In the genomic region with DNA sequence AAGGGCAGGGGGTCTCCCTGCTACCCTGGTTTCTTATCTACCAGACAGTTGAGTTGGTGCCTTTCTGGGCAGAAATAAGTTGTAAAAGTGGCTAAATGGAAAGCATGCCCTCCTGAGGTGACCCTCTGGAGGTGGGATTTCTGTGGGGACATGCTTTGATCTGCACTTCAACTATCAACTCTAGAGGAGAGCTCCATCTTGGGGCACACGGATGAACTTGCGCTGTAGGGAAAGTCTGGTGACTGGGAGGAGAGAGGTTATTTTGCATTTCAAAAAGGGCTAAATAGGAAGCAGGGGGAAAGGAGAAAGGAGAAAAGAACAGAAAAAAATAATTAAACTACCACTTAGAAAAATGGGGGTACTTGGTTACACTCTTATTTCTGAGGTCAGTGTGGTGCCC, we compare ENCODE assay signal across 1 cellular context.
TF ChIP-seq lines count a peak whose summit lies in the region.

No MANE protein-coding gene starts in this region.

TF ChIP-seq in H1, 55 proteins besides CTCF, POLR2A, EP300 and RAD21 (continued from another document):
- TF ChIP-seq CBX8 (IDR thresholded peaks at IDR 0.05; ENCODE audit: borderline replicate concordance, low read depth, low read length) (no peak), JUND (IDR thresholded peaks at IDR 0.05; ENCODE audit: low read length) (no peak), SP1 (IDR thresholded peaks at IDR 0.05; ENCODE audit: low read depth, low read length) (no peak), RXRA (IDR thresholded peaks at IDR 0.05; ENCODE audit: insufficient read depth, low read depth, low read length) (no peak), CHD1 (IDR thresholded peaks at IDR 0.05; ENCODE audit: low read depth, low read length) (no peak), FOSL1 (IDR thresholded peaks at IDR 0.05; ENCODE audit: insufficient read depth, low read depth, low read length) (no peak), HDAC6 (IDR thresholded peaks at IDR 0.05; ENCODE audit: low read depth, low read length) (no peak), HDAC2 (IDR thresholded peaks at IDR 0.05; ENCODE audit: borderline replicate concordance in 1 of 2, low read depth in 2 of 2, low read length in 2 of 2) (no peak), CEBPB (IDR thresholded peaks at IDR 0.05; ENCODE audit: low read depth, low read length) (no peak), SRF (IDR thresholded peaks at IDR 0.05; ENCODE audit: low read depth, low read length) (no peak), SIN3A (conservative IDR thresholded peaks at IDR 0.05 in 1 of 2, IDR thresholded peaks at IDR 0.05 in 1 of 2; ENCODE audit: low read depth in 1 of 2, low read length in 2 of 2) (no peak), NANOG (IDR thresholded peaks at IDR 0.05; ENCODE audit: insufficient read depth, low read depth, low read length, poor library complexity, severe bottlenecking) (no peak), TEAD4 (IDR thresholded peaks at IDR 0.05; ENCODE audit: low read depth, low read length) (no peak), RNF2 (IDR thresholded peaks at IDR 0.05; ENCODE audit: borderline replicate concordance, low read depth, low read length, missing control alignments, poor library complexity, severe bottlenecking) (no peak)
- TF ChIP-seq, protein P1, sequence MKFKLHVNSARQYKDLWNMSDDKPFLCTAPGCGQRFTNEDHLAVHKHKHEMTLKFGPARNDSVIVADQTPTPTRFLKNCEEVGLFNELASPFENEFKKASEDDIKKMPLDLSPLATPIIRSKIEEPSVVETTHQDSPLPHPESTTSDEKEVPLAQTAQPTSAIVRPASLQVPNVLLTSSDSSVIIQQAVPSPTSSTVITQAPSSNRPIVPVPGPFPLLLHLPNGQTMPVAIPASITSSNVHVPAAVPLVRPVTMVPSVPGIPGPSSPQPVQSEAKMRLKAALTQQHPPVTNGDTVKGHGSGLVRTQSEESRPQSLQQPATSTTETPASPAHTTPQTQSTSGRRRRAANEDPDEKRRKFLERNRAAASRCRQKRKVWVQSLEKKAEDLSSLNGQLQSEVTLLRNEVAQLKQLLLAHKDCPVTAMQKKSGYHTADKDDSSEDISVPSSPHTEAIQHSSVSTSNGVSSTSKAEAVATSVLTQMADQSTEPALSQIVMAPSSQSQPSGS (IDR thresholded peaks at IDR 0.05; ENCODE audit: low read length), result no peak
- TF ChIP-seq, protein P2, sequence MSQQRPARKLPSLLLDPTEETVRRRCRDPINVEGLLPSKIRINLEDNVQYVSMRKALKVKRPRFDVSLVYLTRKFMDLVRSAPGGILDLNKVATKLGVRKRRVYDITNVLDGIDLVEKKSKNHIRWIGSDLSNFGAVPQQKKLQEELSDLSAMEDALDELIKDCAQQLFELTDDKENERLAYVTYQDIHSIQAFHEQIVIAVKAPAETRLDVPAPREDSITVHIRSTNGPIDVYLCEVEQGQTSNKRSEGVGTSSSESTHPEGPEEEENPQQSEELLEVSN (IDR thresholded peaks at IDR 0.05), result no peak
- TF ChIP-seq, protein P3, sequence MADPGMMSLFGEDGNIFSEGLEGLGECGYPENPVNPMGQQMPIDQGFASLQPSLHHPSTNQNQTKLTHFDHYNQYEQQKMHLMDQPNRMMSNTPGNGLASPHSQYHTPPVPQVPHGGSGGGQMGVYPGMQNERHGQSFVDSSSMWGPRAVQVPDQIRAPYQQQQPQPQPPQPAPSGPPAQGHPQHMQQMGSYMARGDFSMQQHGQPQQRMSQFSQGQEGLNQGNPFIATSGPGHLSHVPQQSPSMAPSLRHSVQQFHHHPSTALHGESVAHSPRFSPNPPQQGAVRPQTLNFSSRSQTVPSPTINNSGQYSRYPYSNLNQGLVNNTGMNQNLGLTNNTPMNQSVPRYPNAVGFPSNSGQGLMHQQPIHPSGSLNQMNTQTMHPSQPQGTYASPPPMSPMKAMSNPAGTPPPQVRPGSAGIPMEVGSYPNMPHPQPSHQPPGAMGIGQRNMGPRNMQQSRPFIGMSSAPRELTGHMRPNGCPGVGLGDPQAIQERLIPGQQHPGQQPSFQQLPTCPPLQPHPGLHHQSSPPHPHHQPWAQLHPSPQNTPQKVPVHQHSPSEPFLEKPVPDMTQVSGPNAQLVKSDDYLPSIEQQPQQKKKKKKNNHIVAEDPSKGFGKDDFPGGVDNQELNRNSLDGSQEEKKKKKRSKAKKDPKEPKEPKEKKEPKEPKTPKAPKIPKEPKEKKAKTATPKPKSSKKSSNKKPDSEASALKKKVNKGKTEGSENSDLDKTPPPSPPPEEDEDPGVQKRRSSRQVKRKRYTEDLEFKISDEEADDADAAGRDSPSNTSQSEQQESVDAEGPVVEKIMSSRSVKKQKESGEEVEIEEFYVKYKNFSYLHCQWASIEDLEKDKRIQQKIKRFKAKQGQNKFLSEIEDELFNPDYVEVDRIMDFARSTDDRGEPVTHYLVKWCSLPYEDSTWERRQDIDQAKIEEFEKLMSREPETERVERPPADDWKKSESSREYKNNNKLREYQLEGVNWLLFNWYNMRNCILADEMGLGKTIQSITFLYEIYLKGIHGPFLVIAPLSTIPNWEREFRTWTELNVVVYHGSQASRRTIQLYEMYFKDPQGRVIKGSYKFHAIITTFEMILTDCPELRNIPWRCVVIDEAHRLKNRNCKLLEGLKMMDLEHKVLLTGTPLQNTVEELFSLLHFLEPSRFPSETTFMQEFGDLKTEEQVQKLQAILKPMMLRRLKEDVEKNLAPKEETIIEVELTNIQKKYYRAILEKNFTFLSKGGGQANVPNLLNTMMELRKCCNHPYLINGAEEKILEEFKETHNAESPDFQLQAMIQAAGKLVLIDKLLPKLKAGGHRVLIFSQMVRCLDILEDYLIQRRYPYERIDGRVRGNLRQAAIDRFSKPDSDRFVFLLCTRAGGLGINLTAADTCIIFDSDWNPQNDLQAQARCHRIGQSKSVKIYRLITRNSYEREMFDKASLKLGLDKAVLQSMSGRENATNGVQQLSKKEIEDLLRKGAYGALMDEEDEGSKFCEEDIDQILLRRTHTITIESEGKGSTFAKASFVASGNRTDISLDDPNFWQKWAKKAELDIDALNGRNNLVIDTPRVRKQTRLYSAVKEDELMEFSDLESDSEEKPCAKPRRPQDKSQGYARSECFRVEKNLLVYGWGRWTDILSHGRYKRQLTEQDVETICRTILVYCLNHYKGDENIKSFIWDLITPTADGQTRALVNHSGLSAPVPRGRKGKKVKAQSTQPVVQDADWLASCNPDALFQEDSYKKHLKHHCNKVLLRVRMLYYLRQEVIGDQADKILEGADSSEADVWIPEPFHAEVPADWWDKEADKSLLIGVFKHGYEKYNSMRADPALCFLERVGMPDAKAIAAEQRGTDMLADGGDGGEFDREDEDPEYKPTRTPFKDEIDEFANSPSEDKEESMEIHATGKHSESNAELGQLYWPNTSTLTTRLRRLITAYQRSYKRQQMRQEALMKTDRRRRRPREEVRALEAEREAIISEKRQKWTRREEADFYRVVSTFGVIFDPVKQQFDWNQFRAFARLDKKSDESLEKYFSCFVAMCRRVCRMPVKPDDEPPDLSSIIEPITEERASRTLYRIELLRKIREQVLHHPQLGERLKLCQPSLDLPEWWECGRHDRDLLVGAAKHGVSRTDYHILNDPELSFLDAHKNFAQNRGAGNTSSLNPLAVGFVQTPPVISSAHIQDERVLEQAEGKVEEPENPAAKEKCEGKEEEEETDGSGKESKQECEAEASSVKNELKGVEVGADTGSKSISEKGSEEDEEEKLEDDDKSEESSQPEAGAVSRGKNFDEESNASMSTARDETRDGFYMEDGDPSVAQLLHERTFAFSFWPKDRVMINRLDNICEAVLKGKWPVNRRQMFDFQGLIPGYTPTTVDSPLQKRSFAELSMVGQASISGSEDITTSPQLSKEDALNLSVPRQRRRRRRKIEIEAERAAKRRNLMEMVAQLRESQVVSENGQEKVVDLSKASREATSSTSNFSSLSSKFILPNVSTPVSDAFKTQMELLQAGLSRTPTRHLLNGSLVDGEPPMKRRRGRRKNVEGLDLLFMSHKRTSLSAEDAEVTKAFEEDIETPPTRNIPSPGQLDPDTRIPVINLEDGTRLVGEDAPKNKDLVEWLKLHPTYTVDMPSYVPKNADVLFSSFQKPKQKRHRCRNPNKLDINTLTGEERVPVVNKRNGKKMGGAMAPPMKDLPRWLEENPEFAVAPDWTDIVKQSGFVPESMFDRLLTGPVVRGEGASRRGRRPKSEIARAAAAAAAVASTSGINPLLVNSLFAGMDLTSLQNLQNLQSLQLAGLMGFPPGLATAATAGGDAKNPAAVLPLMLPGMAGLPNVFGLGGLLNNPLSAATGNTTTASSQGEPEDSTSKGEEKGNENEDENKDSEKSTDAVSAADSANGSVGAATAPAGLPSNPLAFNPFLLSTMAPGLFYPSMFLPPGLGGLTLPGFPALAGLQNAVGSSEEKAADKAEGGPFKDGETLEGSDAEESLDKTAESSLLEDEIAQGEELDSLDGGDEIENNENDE (IDR thresholded peaks at IDR 0.05; ENCODE audit: insufficient replicate concordance, low read length), result no peak
